8 cellular contexts compared by ENCODE assay signal in genomic region chr20:18793625-18794427, GRCh38.
A peak's percentile ranks its signal among the peaks of the same experiment; 100 is the strongest.
DNase-seq lines count a peak whose midpoint lies in the region; ATAC-seq lines count a peak whose summit lies in the region.

No MANE protein-coding gene starts in this region.

- DNase-seq in AML-193 (lab: John Stamatoyannopoulos, UW) (peak; percentile 88 to 92), NCI-H345 treated with DMSO at 0.1 percent for 48 hours (lab: John Stamatoyannopoulos, UW; ENCODE audit: unreplicated experiment) (peak; percentile 96), kidney tubule cell (ENCODE audit: low spot score) (peak; percentile 89)
- DNase-seq in activated CD4-positive, alpha-beta T cell treated with anti-CD3 and anti-CD28 coated beads for 24 hours (ENCODE audit: low read depth in 2 of 2) = peak; percentile 66 to 69
- peak; percentile 55 to 75 (median 68) for DNase-seq in stimulated activated CD4-positive, alpha-beta T cell treated with anti-CD3 and anti-CD28 coated beads, Interleukin-1b, Interleukin-23, amount 100 ng/mL, for 24 hours (ENCODE audit: low read depth in 4 of 4, low spot score in 1 of 4)

- ATAC-seq in GM19025 (IDR thresholded peaks at IDR 0.05; ENCODE audit: low read depth, unreplicated experiment) (peak; percentile 99), HG03342 (IDR thresholded peaks at IDR 0.05; ENCODE audit: unreplicated experiment) (peak; percentile 98)

- peak overlapping the region; percentile 87 for H3K27ac ChIP-seq in cingulate gyrus (ENCODE audit: low read depth, low read length)

Comparison
In these comparisons a context has a peak if more than half of its experiments do, and no peak if none do; other contexts are left out.
1. Peak in every context shown above with its lines: DNase-seq, ATAC-seq and H3K27ac ChIP-seq.